21 cellular contexts compared by ENCODE assay signal in the genomic region with DNA sequence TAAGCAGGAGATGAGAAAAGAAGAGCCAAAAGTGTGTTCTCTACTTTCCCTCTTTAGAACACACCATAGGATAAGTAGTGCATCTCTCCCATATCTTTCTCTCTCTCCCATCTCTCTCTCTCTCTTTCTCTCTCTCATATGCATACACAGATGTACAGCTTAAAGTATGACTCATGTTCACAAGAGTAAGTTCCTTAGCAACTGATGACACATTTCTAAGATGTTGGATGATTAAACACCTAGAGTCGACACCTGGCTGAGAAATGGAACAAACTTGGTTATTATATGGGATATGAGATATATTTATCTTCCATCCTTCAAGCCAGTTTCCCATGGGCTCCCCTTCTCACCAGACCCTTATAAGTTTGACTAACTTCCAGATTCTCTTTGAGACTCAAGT.
A peak's percentile ranks its signal among the peaks of the same experiment; 100 is the strongest.
DNase-seq lines count a peak whose midpoint lies in the region; ATAC-seq, FAIRE-seq and TF ChIP-seq lines count a peak whose summit lies in the region.
"Had no signal": no experiment of that assay in that cellular context is flagged by ENCODE, and none has a peak within 500 bp of the region (broad histone marks: within the 10 kb centered on the region; RNA-seq: fewer than 3 reads in every experiment).

No MANE protein-coding gene starts in this region.

- H3K4me3 Mint-ChIP-seq in activated T-helper 17 cell treated with anti-CD3 and anti-CD28 coated beads, Interleukin-2, amount 50 U/mL, for 72 hours = no peak overlapping the region
- no peak overlapping the region for H3K4me3 Mint-ChIP-seq in osteocyte (ENCODE audit: unreplicated experiment)
- H3K4me3 Mint-ChIP-seq: CD8-positive, alpha-beta memory T cell had no signal

- H3K9me3 Mint-ChIP-seq in activated T-helper 17 cell treated with anti-CD3 and anti-CD28 coated beads, Interleukin-2, amount 50 U/mL, for 72 hours = peaks cover 4% of the 10 kb centered on the region
- peaks cover 17% of the 10 kb centered on the region for H3K9me3 Mint-ChIP-seq in osteocyte (ENCODE audit: unreplicated experiment)

- no peak for TF ChIP-seq RAD21 in A549 (conservative IDR thresholded peaks at IDR 0.05 in 1 of 2, IDR thresholded peaks at IDR 0.05 in 1 of 2)

- no peak overlapping the region for H3K27ac ChIP-seq in A549
- H3K27ac ChIP-seq: HL-60 had no signal

- FAIRE-seq in A549 (lab: Jason Lieb, UNC) = no peak

- TF ChIP-seq EP300 in A549 (IDR thresholded peaks at IDR 0.05) = no peak

- peaks cover 4% of the 10 kb centered on the region; the same call in 1 of the 3 replicates for H3K9me3 ChIP-seq in A549
- H3K9me3 ChIP-seq: HAP-1 had no signal

- no peak overlapping the region for H3K4me3 ChIP-seq in A549
- H3K4me3 ChIP-seq: HAP-1 had no signal

- no peaks in the 10 kb centered on the region for H3K4me1 ChIP-seq in A549
- H3K4me1 ChIP-seq: HAP-1 had no signal

- no peak overlapping the region for H3K4me2 ChIP-seq in A549

- TF ChIP-seq POLR2A in A549 (IDR thresholded peaks at IDR 0.05; ENCODE audit: low read length) = no peak

- no peaks in the 10 kb centered on the region for H3K4me1 Mint-ChIP-seq in activated T-helper 17 cell treated with anti-CD3 and anti-CD28 coated beads, Interleukin-2, amount 50 U/mL, for 72 hours
- H3K4me1 Mint-ChIP-seq in osteocyte (ENCODE audit: unreplicated experiment) = no peaks in the 10 kb centered on the region
- H3K4me1 Mint-ChIP-seq: CD8-positive, alpha-beta memory T cell had no signal

- CTCF ChIA-PET in A549 (lab: Yijun Ruan, JAX) = no interaction called here

- no peak overlapping the region for H3K27ac Mint-ChIP-seq in activated T-helper 17 cell treated with anti-CD3 and anti-CD28 coated beads, Interleukin-2, amount 50 U/mL, for 72 hours
- no peak overlapping the region for H3K27ac Mint-ChIP-seq in osteocyte (ENCODE audit: unreplicated experiment)

- WGBS in A549 (ENCODE audit: missing lambda C conversion rate) = 0% methylated on average over 1 of the region's 1 CpG

- DNase-seq in A549 (ENCODE audit: low read depth in 1 of 2, low spot score in 1 of 2) (no peak), HT-29 (ENCODE audit: low spot score) (peak; percentile 15), inferior parietal cortex (ENCODE audit: extremely low spot score) (peak; percentile 4), COR-L47 (lab: John Stamatoyannopoulos, UW) (no peak), osteocyte (ENCODE audit: extremely low spot score, unreplicated experiment) (no peak)
- DNase-seq: ACHN; C1 segment of cervical spinal cord; CD8-positive, alpha-beta memory T cell; DND-41; GDM1; KBM-7; NCI-H1105 treated with DMSO at 0.1 percent for 48 hours; NCI-H1694 treated with DMSO at 0.1 percent for 48 hours; NCI-H2107; NCI-H2227 treated with DMSO at 0.1 percent for 48 hours; NCI-H510A treated with DMSO at 0.1 percent for 48 hours had no signal

- peaks cover 40% of the 10 kb centered on the region for H3K27me3 Mint-ChIP-seq in activated T-helper 17 cell treated with anti-CD3 and anti-CD28 coated beads, Interleukin-2, amount 50 U/mL, for 72 hours
- no peaks in the 10 kb centered on the region for H3K27me3 Mint-ChIP-seq in osteocyte (ENCODE audit: unreplicated experiment)

- 0 out of 6 replicates have a peak, but pooled peaks of 1 of the 2 experiments have one; percentile 43 for ATAC-seq in A549
- peak; percentile 52 for ATAC-seq in activated T-helper 17 cell treated with anti-CD3 and anti-CD28 coated beads, Interleukin-2, amount 50 U/mL, for 72 hours (replicated peaks)
- ATAC-seq in HG02870 (IDR thresholded peaks at IDR 0.05; ENCODE audit: unreplicated experiment) = no peak
- ATAC-seq in HG02938 (IDR thresholded peaks at IDR 0.05; ENCODE audit: unreplicated experiment) = no peak

- POLR2A ChIA-PET in A549 (lab: Yijun Ruan, JAX) = no interaction called here

- TF ChIP-seq CTCF in A549 (IDR thresholded peaks at IDR 0.05) = no peak
- no peak for TF ChIP-seq CTCF in osteocyte (IDR thresholded peaks at IDR 0.05)

- no peaks in the 10 kb centered on the region for H3K36me3 Mint-ChIP-seq in activated T-helper 17 cell treated with anti-CD3 and anti-CD28 coated beads, Interleukin-2, amount 50 U/mL, for 72 hours (ENCODE audit: low read depth)
- H3K36me3 Mint-ChIP-seq in osteocyte (ENCODE audit: unreplicated experiment) = no peaks in the 10 kb centered on the region
- H3K36me3 Mint-ChIP-seq: CD8-positive, alpha-beta memory T cell had no signal

TF ChIP-seq in A549, 52 proteins besides CTCF, POLR2A, EP300 and RAD21:
- TF ChIP-seq RFX5 (IDR thresholded peaks at IDR 0.05) (peak; percentile 88), FOSL2 (IDR thresholded peaks at IDR 0.05) (no peak), FOSL2 (CRISPR knock-in tag; IDR thresholded peaks at IDR 0.05) (peak; percentile 61; the same call in 1 of the 2 replicates), NR3C1 (IDR thresholded peaks at IDR 0.05) (no peak)

Comparison
In these comparisons a context has a peak if more than half of its experiments do, and no peak if none do; other contexts are left out.
1. DNase-seq: peak in HT-29 (single experiment) and inferior parietal cortex (single experiment); none in A549 (0 of 2), COR-L47 (single experiment) and osteocyte (single experiment).